In the genomic region with DNA sequence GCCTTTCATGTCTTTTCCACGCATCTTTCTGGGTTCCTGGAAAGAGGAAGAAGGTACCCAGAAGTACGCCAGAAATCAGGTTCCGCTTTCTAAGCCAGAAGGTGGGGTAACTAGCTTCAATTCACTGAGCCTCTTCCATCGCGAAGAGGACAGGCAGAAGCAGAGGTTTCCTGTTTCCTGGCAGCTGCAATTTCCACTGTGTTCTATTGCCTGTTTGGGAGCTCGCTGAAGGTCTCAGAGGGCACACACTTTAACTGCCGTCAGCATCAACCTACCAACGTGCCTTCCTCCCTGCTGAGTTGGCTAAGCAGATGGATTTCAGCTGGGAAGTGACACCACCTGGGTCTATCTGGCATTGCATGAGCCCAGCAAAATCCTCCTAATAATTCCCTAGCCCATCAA, we compare ENCODE assay signal across 8 cellular contexts. TPM values are rescaled to one million over a fixed set of nuclear protein-coding genes. Genes with fewer than 3 reads are reported as not detected.
DNase-seq lines count a peak whose midpoint lies in the region; ATAC-seq, FAIRE-seq and TF ChIP-seq lines count a peak whose summit lies in the region.

No MANE protein-coding gene starts in this region.

- H3K9me3 ChIP-seq in GM12878 (replicated peaks; ENCODE audit: control insufficient read depth, insufficient read depth, low read length) (no peaks in the 10 kb centered on the region), mucosa of descending colon (no peaks in the 10 kb centered on the region), smooth muscle cell (replicated peaks; ENCODE audit: low read depth) (no peaks in the 10 kb centered on the region)

- peaks cover 7% of the 10 kb centered on the region for H3K4me1 ChIP-seq in GM12878 (ENCODE audit: control insufficient read depth, insufficient read depth, low read length)
- no peaks in the 10 kb centered on the region for H3K4me1 ChIP-seq in mucosa of descending colon (ENCODE audit: low read depth)
- no peaks in the 10 kb centered on the region for H3K4me1 ChIP-seq in smooth muscle cell (ENCODE audit: low read depth)

- H2AFZ ChIP-seq in GM12878 (ENCODE audit: control insufficient read depth, low read depth, low read length) = peak overlapping the region; percentile 29
- no peak overlapping the region for H2AFZ ChIP-seq in smooth muscle cell (ENCODE audit: low read depth)

- FAIRE-seq in GM12878 (lab: Jason Lieb, UNC) = peak; percentile 27

- in situ Hi-C loops in GM12878 (cut with MboI) = no loop called here

- H3K9ac ChIP-seq in GM12878 (ENCODE audit: control insufficient read depth, insufficient read depth, low read length) (no peak overlapping the region), smooth muscle cell (ENCODE audit: low read depth) (no peak overlapping the region)

- intact Hi-C loops in GM12878 (cut with micrococcal nuclease; ENCODE audit: unreplicated experiment) = no loop called here
- intact Hi-C loops in mucosa of descending colon (cut with DNase I, micrococcal nuclease) = no loop called here

- no peaks in the 10 kb centered on the region for H4K20me1 ChIP-seq in GM12878 (ENCODE audit: control insufficient read depth, insufficient read depth)
- H4K20me1 ChIP-seq in smooth muscle cell (ENCODE audit: low read depth) = no peaks in the 10 kb centered on the region

- H3K4me2 ChIP-seq in GM12878 (ENCODE audit: control insufficient read depth, insufficient read depth) (peak overlapping the region; percentile 36), smooth muscle cell (no peak overlapping the region)

- no peaks in the 10 kb centered on the region for H3K27me3 ChIP-seq in GM12878 (replicated peaks in 1 of 2; ENCODE audit: control insufficient read depth in 2 of 2, insufficient read depth in 2 of 2, low read length in 1 of 2)
- no peaks in the 10 kb centered on the region for H3K27me3 ChIP-seq in smooth muscle cell (ENCODE audit: low read depth)

- CTCF ChIA-PET in GM12878 (lab: Yijun Ruan, JAX) = interaction anchor here (0.5 to 4.1 kb wide), 21 partner anchors 9 to 298 kb away, joined by 3 to 18 read pairs (median 5); a partner anchor contains a TSS

- TF ChIP-seq CTCF in GM12878 (IDR thresholded peaks at IDR 0.05 in 2 of 3, conservative IDR thresholded peaks at IDR 0.05 in 1 of 3; ENCODE audit: control insufficient read depth in 2 of 3, extremely low read depth in 1 of 3, insufficient read depth in 1 of 3, low read depth in 3 of 3, low read length in 3 of 3) (peak; percentile 34; a peak in 4 of 6 replicates), mucosa of descending colon (IDR thresholded peaks at IDR 0.05) (no peak), smooth muscle cell (IDR thresholded peaks at IDR 0.05; ENCODE audit: borderline replicate concordance, insufficient read depth, poor library complexity, severe bottlenecking) (no peak)

- TF ChIP-seq RAD21 in GM12878 (IDR thresholded peaks at IDR 0.05; ENCODE audit: insufficient read depth, low read depth, low read length) = peak; percentile 32; the same call in 1 of the 2 replicates

- no peak for TF ChIP-seq EP300 in GM12878 (IDR thresholded peaks at IDR 0.05; ENCODE audit: borderline replicate concordance in 1 of 2, control insufficient read depth in 1 of 2, low read depth in 2 of 2, low read length in 2 of 2)

- H3K27ac ChIP-seq in GM12878 (ENCODE audit: control insufficient read depth, insufficient read depth) (no peak overlapping the region), smooth muscle cell (ENCODE audit: low read depth) (no peak overlapping the region)

- WGBS in GM12878 (ENCODE audit: insufficient coverage, insufficient replicate concordance, low lambda C conversion rate, missing lambda C conversion rate) = 10% methylated on average over 8 of the region's 8 CpGs
- 57% methylated on average over 8 of the region's 8 CpGs for WGBS in smooth muscle cell (ENCODE audit: low lambda C conversion rate)

- H3F3A ChIP-seq in smooth muscle cell (ENCODE audit: low read depth) = no peaks in the 10 kb centered on the region

- POLR2A ChIA-PET in GM12878 (lab: Charles Lee) = interaction anchor here (0.7 to 1.5 kb wide), 9 partner anchors 8 to 968 kb away, joined by 3 to 13 read pairs (median 5); a partner anchor contains a TSS

- SMC1A ChIA-PET in GM12878 (lab: Charles Lee; ENCODE audit: uncharacterized antibody, unreplicated experiment) = interaction anchor here (0.7 to 4.8 kb wide), 27 partner anchors 8 to 897 kb away, joined by 3 to 50 read pairs (median 4); a partner anchor contains a TSS

- DNase-seq in DMS153 treated with DMSO at 0.1 percent for 48 hours (lab: John Stamatoyannopoulos, UW; ENCODE audit: unreplicated experiment) = peak; percentile 71
- peak; percentile 13 for DNase-seq in HCEC 1CT
- DNase-seq in NCI-H524 (lab: John Stamatoyannopoulos, UW) = peak; percentile 51 to 79
- no peak for DNase-seq in GM12878 (ENCODE audit: low read depth, low spot score)
- peak in 1 of 3 donors; percentile 17 for DNase-seq in mucosa of descending colon
- DNase-seq in smooth muscle cell (lab: John Stamatoyannopoulos, UW; ENCODE audit: unreplicated experiment) = no peak
- DNase-seq in activated CD4-positive, alpha-beta T cell treated with anti-CD3 and anti-CD28 coated beads for 4 hours = no peak

- no peaks in the 10 kb centered on the region for H3K79me2 ChIP-seq in GM12878 (ENCODE audit: control insufficient read depth, insufficient read depth, low read length)
- H3K79me2 ChIP-seq in smooth muscle cell (ENCODE audit: low read depth) = no peaks in the 10 kb centered on the region

- H3K36me3 ChIP-seq in GM12878 (ENCODE audit: control insufficient read depth in 2 of 2, insufficient read depth in 2 of 2, low read length in 1 of 2) = peaks cover 3 to 19% of the 10 kb centered on the region in 2 experiments; a peak in 2 of 4 replicates
- H3K36me3 ChIP-seq in mucosa of descending colon (ENCODE audit: low read depth) = no peaks in the 10 kb centered on the region
- H3K36me3 ChIP-seq in smooth muscle cell (ENCODE audit: low read depth) = no peaks in the 10 kb centered on the region

- ATAC-seq in GM12878 (peak; percentile 63), mucosa of descending colon (peak; percentile 50), GM19455 (IDR thresholded peaks at IDR 0.05; ENCODE audit: unreplicated experiment) (no peak)

- no TSS peak for BruUV-seq in GM12878 (replicated peaks; lab: Mats Ljungman, UMichigan)

- RAD21 ChIA-PET in GM12878 (lab: Charles Lee; ENCODE audit: unreplicated experiment) = interaction anchor here (0.8 to 2.9 kb wide), 13 partner anchors 8 to 105 kb away, joined by 3 to 12 read pairs (median 5); a partner anchor contains a TSS

- H3K4me3 ChIP-seq in GM12878 (no peak overlapping the region), mucosa of descending colon (no peak overlapping the region), smooth muscle cell (no peak overlapping the region)

- TF ChIP-seq POLR2A in GM12878 (IDR thresholded peaks at IDR 0.05; ENCODE audit: low read depth, low read length) = no peak

TF ChIP-seq in GM12878, 131 proteins besides CTCF, POLR2A, EP300 and RAD21 (continues in another document):
- TF ChIP-seq SPI1 (IDR thresholded peaks at IDR 0.05; ENCODE audit: borderline replicate concordance, insufficient read depth, low read depth, low read length) = peak; percentile 54; the same call in 1 of the 2 replicates
- TF ChIP-seq IKZF1 (conservative IDR thresholded peaks at IDR 0.05) = peak; percentile 50
- TF ChIP-seq TCF7 (IDR thresholded peaks at IDR 0.05; ENCODE audit: borderline replicate concordance) = no peak
- peak in 1 of 2 experiments; percentile 47; a peak in 1 of 4 replicates for TF ChIP-seq ETV6 (conservative IDR thresholded peaks at IDR 0.05 in 1 of 2, IDR thresholded peaks at IDR 0.05 in 1 of 2; ENCODE audit: borderline replicate concordance in 1 of 2, low read depth in 1 of 2)
- TF ChIP-seq ZSCAN29 (IDR thresholded peaks at IDR 0.05) = no peak
- TF ChIP-seq KLF5 (IDR thresholded peaks at IDR 0.05; ENCODE audit: partially characterized antibody) = no peak

RNA-seq across cellular contexts. Expression of a gene that starts 10.0 kb away (rescaled TPM):
- total RNA-seq in GM12878 (2013; cell fraction: nucleolus; rRNA removed) = 173 and 175 TPM in 2 replicates
- total RNA-seq in GM12878 (2014; rRNA removed) (85.5 and 99.5 TPM in 2 replicates), GM12878 (2014; rRNA removed; fragmentation: Illumina TruSeq; extraction: Trizol) (95.7 and 98.4 TPM in 2 replicates), GM12878 (2021) (68.8 and 71.1 TPM in 2 replicates), mucosa of descending colon (1 to 10 TPM; 2.0 to 8.9 (median 8.3) TPM), smooth muscle cell (1.7 and 2.4 TPM in 2 replicates)
- 19.4 TPM for polyA plus RNA-seq in GM12878 (2011; ENCODE audit: low read depth)
- polyA plus RNA-seq in GM12878 (2011; rRNA removed) (256 and 273 TPM in 2 replicates), GM12878 (2014; fragmentation: Illumina TruSeq; extraction: Trizol) (96.9 and 98.4 TPM in 2 replicates), GM12878 (2014; fragmentation: Nextera tagmentation; extraction: Ambion mirVana) (10 to 100 TPM; 31.4 to 61.2 TPM), GM12878 (2014; rRNA removed) (82.0 and 91.3 TPM in 2 replicates), GM12878 (2016; fragmentation: Nextera tagmentation; extraction: Ambion mirVana) (10 to 100 TPM; 43.4 to 49.1 TPM), smooth muscle cell (0.65 and 0.78 TPM in 2 replicates)
- polyA plus RNA-seq in GM12878 (2011; cell fraction: cytosol; rRNA removed) = 202 and 240 TPM in 2 replicates
- polyA plus RNA-seq in GM12878 (2011; cell fraction: nucleus; rRNA removed) = 192 and 214 TPM in 2 replicates
- 24.9 and 29.9 TPM in 2 replicates for polyA plus RNA-seq in GM12878 (2012)
- 214 and 342 TPM in 2 replicates for polyA minus RNA-seq in GM12878 (2011; rRNA and poly(A)+ RNA removed)
- 62.0 and 76.6 TPM in 2 replicates for polyA minus RNA-seq in GM12878 (2011; cell fraction: cytosol; rRNA and poly(A)+ RNA removed)
- 58.5 and 84.8 TPM in 2 replicates for polyA minus RNA-seq in GM12878 (2011; cell fraction: nucleus; rRNA and poly(A)+ RNA removed)

RNA-seq across cellular contexts. Expression of a gene that starts 55.3 kb away (rescaled TPM):
- 63.2 and 67.3 TPM in 2 replicates for total RNA-seq in GM12878 (2013; cell fraction: nucleolus; rRNA removed)
- 306 and 348 TPM in 2 replicates for total RNA-seq in GM12878 (2014; rRNA removed)
- total RNA-seq in GM12878 (2014; rRNA removed; fragmentation: Illumina TruSeq; extraction: Trizol) = 313 and 325 TPM in 2 replicates
- 281 and 291 TPM in 2 replicates for total RNA-seq in GM12878 (2021)
- 98.1 TPM for polyA plus RNA-seq in GM12878 (2011; ENCODE audit: low read depth)
- polyA plus RNA-seq in GM12878 (2011; rRNA removed) = 469 and 611 TPM in 2 replicates
- polyA plus RNA-seq in GM12878 (2011; cell fraction: cytosol; rRNA removed) = 138 and 175 TPM in 2 replicates
- 86.4 and 101 TPM in 2 replicates for polyA plus RNA-seq in GM12878 (2011; cell fraction: nucleus; rRNA removed)
- polyA plus RNA-seq in GM12878 (2012) = 217 and 241 TPM in 2 replicates
- polyA plus RNA-seq in GM12878 (2014; fragmentation: Illumina TruSeq; extraction: Trizol) = 296 and 313 TPM in 2 replicates
- 100 to 1,000 TPM; 246 to 274 TPM for polyA plus RNA-seq in GM12878 (2014; fragmentation: Nextera tagmentation; extraction: Ambion mirVana)
- 238 and 284 TPM in 2 replicates for polyA plus RNA-seq in GM12878 (2014; rRNA removed)
- 100 to 1,000 TPM; 752 to 784 TPM for polyA plus RNA-seq in GM12878 (2016; fragmentation: Nextera tagmentation; extraction: Ambion mirVana)
- polyA minus RNA-seq in GM12878 (2011; rRNA and poly(A)+ RNA removed) = 90.1 and 117 TPM in 2 replicates
- polyA minus RNA-seq in GM12878 (2011; cell fraction: cytosol; rRNA and poly(A)+ RNA removed) = 118 and 126 TPM in 2 replicates
- 47.9 and 94.0 TPM in 2 replicates for polyA minus RNA-seq in GM12878 (2011; cell fraction: nucleus; rRNA and poly(A)+ RNA removed)
- total RNA-seq in mucosa of descending colon = 100 to 1,000 TPM; 101 to 158 (median 123) TPM
- total RNA-seq in smooth muscle cell = 188 and 195 TPM in 2 replicates
- polyA plus RNA-seq in smooth muscle cell = 196 and 205 TPM in 2 replicates

Comparison
In these comparisons a context has a peak if more than half of its experiments do, and no peak if none do; other contexts are left out.
1. DNase-seq: peak in DMS153 treated with DMSO at 0.1 percent for 48 hours (single experiment), HCEC 1CT (single experiment) and NCI-H524 (2 of 2); none in GM12878 (single experiment), smooth muscle cell (single experiment) and activated CD4-positive, alpha-beta T cell treated with anti-CD3 and anti-CD28 coated beads for 4 hours (0 of 2).
2. CTCF ChIP-seq: peak in GM12878 (3 of 3); none in mucosa of descending colon (single experiment) and smooth muscle cell (single experiment).
3. RNA of a gene that starts 10.0 kb away (total RNA-seq): 68.8 to 175 TPM in GM12878; 2.0 to 8.9 TPM in mucosa of descending colon and 1.7 to 2.4 TPM in smooth muscle cell; every median in the first group is over 4 times any median in the second.